Comparison of ENCODE assay signal across 1 cellular context in the genomic region with DNA sequence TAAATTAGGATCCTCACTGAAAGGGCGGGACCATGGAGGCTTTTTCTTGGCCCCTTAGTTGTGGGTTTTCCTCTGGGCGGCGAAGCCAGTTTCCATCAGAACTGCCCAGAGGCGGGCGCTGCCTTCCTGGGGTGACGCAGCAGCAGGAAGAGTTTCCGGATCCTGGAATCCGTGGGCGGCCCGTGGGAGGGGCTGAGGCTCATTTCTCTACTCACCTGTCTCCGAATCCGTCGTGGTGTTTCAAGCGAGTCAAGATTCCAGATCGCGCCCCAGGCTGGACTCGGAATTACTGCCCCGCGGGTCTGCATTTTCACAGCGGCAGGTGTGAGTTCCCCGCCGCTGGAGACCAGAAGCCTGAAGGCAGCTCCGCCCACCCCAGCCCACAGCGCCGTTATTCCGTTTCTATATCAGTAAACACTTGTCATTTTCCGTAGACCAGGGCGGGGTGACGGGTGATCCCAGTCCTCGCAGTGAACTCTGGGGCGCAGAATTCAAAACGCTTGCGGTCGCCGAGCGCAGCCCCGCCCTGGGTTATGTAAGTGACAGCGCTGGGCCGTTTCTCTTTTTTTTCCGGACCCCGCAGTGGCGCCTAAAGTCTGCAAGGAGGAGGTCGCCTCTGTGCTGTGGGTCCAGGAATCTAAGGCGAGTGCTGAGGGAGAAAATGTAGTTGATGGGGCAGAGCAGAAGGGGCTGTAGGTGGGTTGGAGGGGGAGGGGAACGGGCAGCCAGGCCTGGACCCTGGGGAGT.
TF ChIP-seq lines count a peak whose summit lies in the region.

No MANE protein-coding gene starts in this region.

TF ChIP-seq in GM23338, 12 proteins besides CTCF, POLR2A, EP300 and RAD21:
- TF ChIP-seq ZNF462 (CRISPR knock-in tag; IDR thresholded peaks at IDR 0.05) (no peak), STAT1 (IDR thresholded peaks at IDR 0.05; ENCODE audit: unreplicated experiment) (no peak), EZH2 (IDR thresholded peaks at IDR 0.05; ENCODE audit: low read depth, unreplicated experiment) (no peak), NANOG (IDR thresholded peaks at IDR 0.05; ENCODE audit: borderline replicate concordance) (no peak), ETS1 (IDR thresholded peaks at IDR 0.05) (no peak), POLR2AphosphoS5 (IDR thresholded peaks at IDR 0.05; ENCODE audit: low read depth) (no peak), CREB1 (CRISPR knock-in tag; IDR thresholded peaks at IDR 0.05; ENCODE audit: low read depth) (no peak), JUNB (IDR thresholded peaks at IDR 0.05; ENCODE audit: unreplicated experiment) (no peak), EZH2phosphoT487 (IDR thresholded peaks at IDR 0.05; ENCODE audit: unreplicated experiment) (no peak), ZNF114 (CRISPR knock-in tag; IDR thresholded peaks at IDR 0.05) (no peak), ZNF331 (CRISPR knock-in tag; IDR thresholded peaks at IDR 0.05; ENCODE audit: low read depth) (no peak)
- TF ChIP-seq, protein P1, sequence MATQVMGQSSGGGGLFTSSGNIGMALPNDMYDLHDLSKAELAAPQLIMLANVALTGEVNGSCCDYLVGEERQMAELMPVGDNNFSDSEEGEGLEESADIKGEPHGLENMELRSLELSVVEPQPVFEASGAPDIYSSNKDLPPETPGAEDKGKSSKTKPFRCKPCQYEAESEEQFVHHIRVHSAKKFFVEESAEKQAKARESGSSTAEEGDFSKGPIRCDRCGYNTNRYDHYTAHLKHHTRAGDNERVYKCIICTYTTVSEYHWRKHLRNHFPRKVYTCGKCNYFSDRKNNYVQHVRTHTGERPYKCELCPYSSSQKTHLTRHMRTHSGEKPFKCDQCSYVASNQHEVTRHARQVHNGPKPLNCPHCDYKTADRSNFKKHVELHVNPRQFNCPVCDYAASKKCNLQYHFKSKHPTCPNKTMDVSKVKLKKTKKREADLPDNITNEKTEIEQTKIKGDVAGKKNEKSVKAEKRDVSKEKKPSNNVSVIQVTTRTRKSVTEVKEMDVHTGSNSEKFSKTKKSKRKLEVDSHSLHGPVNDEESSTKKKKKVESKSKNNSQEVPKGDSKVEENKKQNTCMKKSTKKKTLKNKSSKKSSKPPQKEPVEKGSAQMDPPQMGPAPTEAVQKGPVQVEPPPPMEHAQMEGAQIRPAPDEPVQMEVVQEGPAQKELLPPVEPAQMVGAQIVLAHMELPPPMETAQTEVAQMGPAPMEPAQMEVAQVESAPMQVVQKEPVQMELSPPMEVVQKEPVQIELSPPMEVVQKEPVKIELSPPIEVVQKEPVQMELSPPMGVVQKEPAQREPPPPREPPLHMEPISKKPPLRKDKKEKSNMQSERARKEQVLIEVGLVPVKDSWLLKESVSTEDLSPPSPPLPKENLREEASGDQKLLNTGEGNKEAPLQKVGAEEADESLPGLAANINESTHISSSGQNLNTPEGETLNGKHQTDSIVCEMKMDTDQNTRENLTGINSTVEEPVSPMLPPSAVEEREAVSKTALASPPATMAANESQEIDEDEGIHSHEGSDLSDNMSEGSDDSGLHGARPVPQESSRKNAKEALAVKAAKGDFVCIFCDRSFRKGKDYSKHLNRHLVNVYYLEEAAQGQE (IDR thresholded peaks at IDR 0.05; ENCODE audit: unreplicated experiment), result no peak
